8 cellular contexts compared by ENCODE assay signal in the genomic region with DNA sequence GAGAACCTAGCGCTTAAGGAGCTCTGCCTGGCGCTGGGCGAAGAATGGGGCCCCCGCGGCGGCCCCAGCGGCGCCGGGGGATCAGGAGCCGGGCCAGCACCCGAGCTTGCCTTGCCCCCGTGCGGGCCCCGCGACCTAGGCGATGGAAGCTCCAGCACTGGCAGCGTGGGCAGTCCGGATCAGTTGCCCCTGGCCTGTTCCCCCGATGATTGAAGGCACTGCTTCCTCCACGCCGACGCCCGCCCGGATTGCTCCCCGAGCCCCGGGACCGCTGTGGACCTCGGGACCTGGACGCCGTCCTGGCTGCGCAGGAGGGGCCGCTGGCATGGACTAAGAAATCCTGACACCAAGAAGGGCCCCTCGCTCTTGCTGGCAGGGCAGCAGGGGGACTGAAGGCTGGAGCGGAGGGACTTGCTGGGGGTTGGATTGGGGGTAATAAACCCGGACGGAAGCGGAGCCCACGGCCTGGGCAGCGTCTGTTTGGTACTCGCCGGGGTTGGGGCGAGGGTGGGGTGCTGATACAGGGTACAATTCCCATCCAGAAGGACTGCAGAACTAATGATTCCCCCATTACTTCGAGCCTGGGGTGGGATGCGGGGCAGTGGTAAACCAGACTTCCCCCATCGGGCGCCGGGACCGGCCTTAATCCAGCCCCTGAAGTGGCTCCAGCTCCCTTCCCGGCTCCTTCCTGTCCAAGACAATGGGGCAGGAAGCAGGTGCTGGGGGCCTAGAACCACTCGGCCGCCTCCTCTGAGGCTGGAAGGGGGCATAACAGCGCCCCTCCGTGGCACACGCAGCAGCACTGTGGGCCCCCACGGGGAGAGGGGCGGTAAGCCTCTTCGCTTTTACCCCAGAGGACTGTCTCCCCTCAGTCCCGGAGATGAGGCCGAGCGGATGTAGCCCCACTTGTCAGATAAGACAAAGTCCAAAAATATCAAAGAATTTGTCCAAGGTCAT. TPM values are rescaled to one million over a fixed set of nuclear protein-coding genes. Genes with fewer than 3 reads are reported as not detected.
DNase-seq lines count a peak whose midpoint lies in the region; ATAC-seq, FAIRE-seq and TF ChIP-seq lines count a peak whose summit lies in the region.

No MANE protein-coding gene starts in this region.

- H3K4me1 Mint-ChIP-seq in stimulated activated effector memory CD8-positive, alpha-beta T cell treated with anti-CD3 and anti-CD28 coated beads, Interleukin-12 subunit alpha, Interleukin-12 subunit beta, amount 100 ng/mL, for 72 hours: peaks cover 81% of the 10 kb centered on the region

- dilution Hi-C loops in keratinocyte (cut with MboI; ENCODE audit: extremely low pct_ligation_motif_present, low sequenced_read_pairs): no loop called here

- TF ChIP-seq CTCF in OCI-LY7 (conservative IDR thresholded peaks at IDR 0.05; ENCODE audit: low read length) (peak; percentile 92), keratinocyte (optimal IDR thresholded peaks at IDR 0.05 in 1 of 3, IDR thresholded peaks at IDR 0.05 in 1 of 3, conservative IDR thresholded peaks at IDR 0.05 in 1 of 3; ENCODE audit: extremely low read depth in 1 of 3, insufficient read depth in 2 of 3, low read length in 3 of 3) (peak in 2 of 3 experiments; percentile 20 to 49)

- H3K27ac ChIP-seq in OCI-LY7 (ENCODE audit: low read depth, low read length, poor library complexity, severe bottlenecking): peak overlapping the region; percentile 86
- H3K27ac ChIP-seq in keratinocyte (ENCODE audit: control insufficient read depth, insufficient read depth, low read length): peak overlapping the region; percentile 56

- H3K4me3 ChIP-seq in OCI-LY7 (ENCODE audit: low read depth, low read length, poor library complexity, severe bottlenecking) (peak overlapping the region; percentile 93), keratinocyte (ENCODE audit: control insufficient read depth in 2 of 3, extremely low read depth in 1 of 3, insufficient read depth in 2 of 3, low read depth in 1 of 3, low read length in 3 of 3) (peak overlapping the region; percentile 42 to 63 (median 55))

- intact Hi-C loops in OCI-LY7 (cut with micrococcal nuclease; ENCODE audit: unreplicated experiment): loop anchor here (2.0 to 5.0 kb wide), 3 partner anchors 27 to 161 kb away; a partner anchor contains a TSS

- POLR2A ChIA-PET in OCI-LY7 (lab: Charles Lee): interaction anchor here (0.7 to 5.6 kb wide), 10 partner anchors 10 to 562 kb away, joined by 3 to 59 read pairs (median 4); a partner anchor contains a TSS

- H3K36me3 ChIP-seq in OCI-LY7 (ENCODE audit: insufficient read depth, low read length) (peaks cover 11% of the 10 kb centered on the region), keratinocyte (ENCODE audit: control insufficient read depth in 2 of 2, extremely low read depth in 1 of 2, insufficient read depth in 2 of 2, low read length in 2 of 2) (peaks cover 18 to 41% of the 10 kb centered on the region in 2 experiments)

- CTCF ChIA-PET in OCI-LY7 (lab: Charles Lee; ENCODE audit: unreplicated experiment): interaction anchor here (1.6 kb wide), 1 partner anchor 31 kb away, joined by 12 read pairs; a partner anchor contains a TSS

- FAIRE-seq in keratinocyte (lab: Jason Lieb, UNC): no peak

- H3K9me1 ChIP-seq in keratinocyte (ENCODE audit: control insufficient read depth, extremely low read depth, insufficient read depth, low read length): no peaks in the 10 kb centered on the region

- TSS peak; percentile 89 for BruUV-seq in OCI-LY7 (replicated peaks; lab: Mats Ljungman, UMichigan)

- H3K4me3 Mint-ChIP-seq in stimulated activated effector memory CD8-positive, alpha-beta T cell treated with anti-CD3 and anti-CD28 coated beads, Interleukin-12 subunit alpha, Interleukin-12 subunit beta, amount 100 ng/mL, for 72 hours: peak overlapping the region; percentile 78

- ATAC-seq in stimulated activated effector memory CD8-positive, alpha-beta T cell treated with anti-CD3 and anti-CD28 coated beads, Interleukin-12 subunit alpha, Interleukin-12 subunit beta, amount 100 ng/mL, for 72 hours: no peak

- peaks cover 41% of the 10 kb centered on the region for H3K79me2 ChIP-seq in OCI-LY7 (ENCODE audit: insufficient read depth, low read depth, low read length)
- peaks cover 45% of the 10 kb centered on the region for H3K79me2 ChIP-seq in keratinocyte (ENCODE audit: control insufficient read depth, insufficient read depth, low read length)

- H3K27ac Mint-ChIP-seq in stimulated activated effector memory CD8-positive, alpha-beta T cell treated with anti-CD3 and anti-CD28 coated beads, Interleukin-12 subunit alpha, Interleukin-12 subunit beta, amount 100 ng/mL, for 72 hours: peak overlapping the region; percentile 82

- H3K4me1 ChIP-seq in OCI-LY7 (ENCODE audit: insufficient read depth, low read length, poor library complexity, severe bottlenecking) (peaks cover 55% of the 10 kb centered on the region), keratinocyte (ENCODE audit: control insufficient read depth, extremely low read depth, insufficient read depth, low read length) (peaks cover 59% of the 10 kb centered on the region)

- H3K27me3 ChIP-seq in keratinocyte (ENCODE audit: control insufficient read depth, extremely low read depth, insufficient read depth, low read length): no peaks in the 10 kb centered on the region

- H3K9ac ChIP-seq in keratinocyte (ENCODE audit: control insufficient read depth, extremely low read depth, insufficient read depth, low read length): peak overlapping the region; percentile 75

- DNase-seq in NCI-H524 (lab: John Stamatoyannopoulos, UW) (peak; percentile 49 to 71), NCI-H524 treated with DMSO at 0.1 percent for 48 hours (lab: John Stamatoyannopoulos, UW) (no peak), OCI-LY7 (ENCODE audit: low spot score) (peak; percentile 83), astrocyte of the hippocampus (ENCODE audit: low read depth, low spot score) (peak; percentile 57), keratinocyte (ENCODE audit: low read depth, low spot score) (no peak), SKM-1 (lab: John Stamatoyannopoulos, UW; ENCODE audit: unreplicated experiment) (no peak), NCI-H1436 (lab: John Stamatoyannopoulos, UW) (no peak)
- peak in 1 of 2 donors; percentile 71 for DNase-seq in stimulated activated effector memory CD8-positive, alpha-beta T cell treated with anti-CD3 and anti-CD28 coated beads, Interleukin-12 subunit alpha, Interleukin-12 subunit beta, amount 100 ng/mL, for 72 hours (ENCODE audit: low spot score in 2 of 2)

- no peak overlapping the region for H2AFZ ChIP-seq in OCI-LY7 (ENCODE audit: low read length)
- H2AFZ ChIP-seq in keratinocyte (ENCODE audit: control insufficient read depth, low read length): no peak overlapping the region

- H3K36me3 Mint-ChIP-seq in stimulated activated effector memory CD8-positive, alpha-beta T cell treated with anti-CD3 and anti-CD28 coated beads, Interleukin-12 subunit alpha, Interleukin-12 subunit beta, amount 100 ng/mL, for 72 hours: peaks cover 97% of the 10 kb centered on the region

- no peaks in the 10 kb centered on the region for H3K9me3 ChIP-seq in OCI-LY7 (ENCODE audit: low read length)
- H3K9me3 ChIP-seq in keratinocyte (ENCODE audit: control insufficient read depth, low read depth, low read length): no peaks in the 10 kb centered on the region

- peak overlapping the region; percentile 97 for H3K4me2 ChIP-seq in OCI-LY7 (ENCODE audit: low read length)
- H3K4me2 ChIP-seq in keratinocyte (ENCODE audit: control insufficient read depth, extremely low read depth, insufficient read depth, low read depth, low read length): peak overlapping the region; percentile 74

- H4K20me1 ChIP-seq in OCI-LY7 (ENCODE audit: insufficient read depth, low read length): peaks cover 5% of the 10 kb centered on the region; the same call in 1 of the 2 replicates
- H4K20me1 ChIP-seq in keratinocyte (ENCODE audit: control insufficient read depth, extremely low read depth, insufficient read depth, low read length): peaks cover 37% of the 10 kb centered on the region

- no peaks in the 10 kb centered on the region for H3K9me2 ChIP-seq in OCI-LY7 (ENCODE audit: insufficient read depth, low read length)

- H3K9me3 Mint-ChIP-seq in stimulated activated effector memory CD8-positive, alpha-beta T cell treated with anti-CD3 and anti-CD28 coated beads, Interleukin-12 subunit alpha, Interleukin-12 subunit beta, amount 100 ng/mL, for 72 hours: no peaks in the 10 kb centered on the region

RNA-seq across cellular contexts. Expression of a gene that starts 1.0 kb away (rescaled TPM):
- 72.7 and 76.7 TPM in 2 replicates for total RNA-seq in OCI-LY7 (2014; rRNA removed; shearing (Covaris generic))
- total RNA-seq in OCI-LY7 (2022): 49.0 and 64.1 TPM in 2 replicates
- polyA plus RNA-seq in keratinocyte: 4.1 to 6.8 TPM (median 6.0 TPM) in 3 replicates
- 3.4 TPM for polyA plus RNA-seq in keratinocyte (2011; ENCODE audit: low read depth)
- 2.0 and 12.5 TPM in 2 replicates for polyA plus RNA-seq in keratinocyte (2011; cell fraction: cytosol; rRNA removed)
- 2.0 and 4.4 TPM in 2 replicates for polyA plus RNA-seq in keratinocyte (2011; cell fraction: nucleus; rRNA removed)
- polyA plus RNA-seq in keratinocyte (2012; ENCODE audit: low replicate concordance): 18.1 and 48.7 TPM in 2 replicates
- polyA minus RNA-seq in keratinocyte: 0.30 to 1.3 TPM in 2 of 3 replicates, not detected in the other
- polyA minus RNA-seq in keratinocyte (2011; cell fraction: cytosol; rRNA and poly(A)+ RNA removed): 35.3 TPM
- polyA minus RNA-seq in keratinocyte (2011; cell fraction: nucleus; rRNA and poly(A)+ RNA removed): 2.5 and 5.2 TPM in 2 replicates

RNA-seq across cellular contexts. Expression of a gene that starts 3.2 kb away (rescaled TPM):
- total RNA-seq in OCI-LY7 (2014; rRNA removed; shearing (Covaris generic)): 133 and 184 TPM in 2 replicates
- total RNA-seq in OCI-LY7 (2022): 89.4 and 97.3 TPM in 2 replicates
- polyA plus RNA-seq in keratinocyte: 83.0 to 104 TPM (median 95.1 TPM) in 3 replicates
- polyA plus RNA-seq in keratinocyte (2011; ENCODE audit: low read depth): 22.0 TPM
- 93.5 and 140 TPM in 2 replicates for polyA plus RNA-seq in keratinocyte (2011; cell fraction: cytosol; rRNA removed)
- polyA plus RNA-seq in keratinocyte (2011; cell fraction: nucleus; rRNA removed): 46.6 and 47.5 TPM in 2 replicates
- 72.0 and 94.4 TPM in 2 replicates for polyA plus RNA-seq in keratinocyte (2012; ENCODE audit: low replicate concordance)
- 85.8 to 127 TPM (median 106 TPM) in 3 replicates for polyA minus RNA-seq in keratinocyte
- polyA minus RNA-seq in keratinocyte (2011; cell fraction: cytosol; rRNA and poly(A)+ RNA removed): 169 TPM
- polyA minus RNA-seq in keratinocyte (2011; cell fraction: nucleus; rRNA and poly(A)+ RNA removed): 40.3 and 41.0 TPM in 2 replicates

RNA-seq across cellular contexts. Expression of a gene that starts 8.7 kb away (rescaled TPM):
- 0.88 TPM in 1 of 2 replicates, not detected in the other for total RNA-seq in OCI-LY7 (2014; rRNA removed; shearing (Covaris generic))
- total RNA-seq in OCI-LY7 (2022): 0.52 TPM in 1 of 2 replicates, not detected in the other
- polyA plus RNA-seq in keratinocyte: 9.4 to 25.3 TPM (median 21.8 TPM) in 3 replicates
- polyA plus RNA-seq in keratinocyte (2011; ENCODE audit: low read depth): 38.5 TPM
- polyA plus RNA-seq in keratinocyte (2011; cell fraction: cytosol; rRNA removed): 21.6 and 35.0 TPM in 2 replicates
- polyA plus RNA-seq in keratinocyte (2011; cell fraction: nucleus; rRNA removed): 43.0 and 46.2 TPM in 2 replicates
- polyA plus RNA-seq in keratinocyte (2012; ENCODE audit: low replicate concordance): 60.1 and 130 TPM in 2 replicates
- polyA minus RNA-seq in keratinocyte: 15.0 to 229 TPM (median 21.9 TPM) in 3 replicates
- 43.5 TPM for polyA minus RNA-seq in keratinocyte (2011; cell fraction: cytosol; rRNA and poly(A)+ RNA removed)
- polyA minus RNA-seq in keratinocyte (2011; cell fraction: nucleus; rRNA and poly(A)+ RNA removed): 14.2 and 21.5 TPM in 2 replicates

RNA-seq across cellular contexts. Expression of a gene that starts 11.8 kb away (rescaled TPM):
- not detected in 2 replicates for total RNA-seq in OCI-LY7 (2014; rRNA removed; shearing (Covaris generic))
- total RNA-seq in OCI-LY7 (2022): not detected in 2 replicates
- not detected in 3 replicates for polyA plus RNA-seq in keratinocyte
- not detected for polyA plus RNA-seq in keratinocyte (2011; ENCODE audit: low read depth)
- polyA plus RNA-seq in keratinocyte (2011; cell fraction: cytosol; rRNA removed): not detected in 2 replicates
- polyA plus RNA-seq in keratinocyte (2011; cell fraction: nucleus; rRNA removed): not detected in 2 replicates
- not detected in 2 replicates for polyA plus RNA-seq in keratinocyte (2012; ENCODE audit: low replicate concordance)
- not detected in 3 replicates for polyA minus RNA-seq in keratinocyte
- not detected for polyA minus RNA-seq in keratinocyte (2011; cell fraction: cytosol; rRNA and poly(A)+ RNA removed)
- polyA minus RNA-seq in keratinocyte (2011; cell fraction: nucleus; rRNA and poly(A)+ RNA removed): not detected in 2 replicates

RNA-seq across cellular contexts. Expression of a gene that starts 18.9 kb away (rescaled TPM):
- 6.1 and 7.2 TPM in 2 replicates for total RNA-seq in OCI-LY7 (2014; rRNA removed; shearing (Covaris generic))
- total RNA-seq in OCI-LY7 (2022): 7.6 and 8.9 TPM in 2 replicates
- polyA plus RNA-seq in keratinocyte: 4.6 to 13.6 TPM (median 4.8 TPM) in 3 replicates
- polyA plus RNA-seq in keratinocyte (2011; ENCODE audit: low read depth): 0.44 TPM
- polyA plus RNA-seq in keratinocyte (2011; cell fraction: cytosol; rRNA removed): 1.8 and 2.3 TPM in 2 replicates
- polyA plus RNA-seq in keratinocyte (2011; cell fraction: nucleus; rRNA removed): 36.8 and 56.7 TPM in 2 replicates
- polyA plus RNA-seq in keratinocyte (2012; ENCODE audit: low replicate concordance): 2.8 and 2.9 TPM in 2 replicates
- polyA minus RNA-seq in keratinocyte: 3.7 to 5.9 TPM (median 5.7 TPM) in 3 replicates
- polyA minus RNA-seq in keratinocyte (2011; cell fraction: cytosol; rRNA and poly(A)+ RNA removed): not detected
- polyA minus RNA-seq in keratinocyte (2011; cell fraction: nucleus; rRNA and poly(A)+ RNA removed): 3.3 and 3.5 TPM in 2 replicates

Comparison
In these comparisons a context has a peak if more than half of its experiments do, and no peak if none do; other contexts are left out.
1. DNase-seq: peak in NCI-H524 (2 of 2), OCI-LY7 (single experiment) and astrocyte of the hippocampus (single experiment); none in NCI-H524 treated with DMSO at 0.1 percent for 48 hours (single experiment), keratinocyte (single experiment), SKM-1 (single experiment) and NCI-H1436 (single experiment).